11 cellular contexts compared by ENCODE assay signal in genomic region chr20:25136643-25137559, GRCh38. TPM values are rescaled to one million over a fixed set of nuclear protein-coding genes. Genes with fewer than 3 reads are reported as not detected.
DNase-seq lines count a peak whose midpoint lies in the region; ATAC-seq, FAIRE-seq and TF ChIP-seq lines count a peak whose summit lies in the region.
"Had no signal": no experiment of that assay in that cellular context is flagged by ENCODE, and none has a peak within 500 bp of the region (broad histone marks: within the 10 kb centered on the region; RNA-seq: fewer than 3 reads in every experiment).

No MANE protein-coding gene starts in this region.

- H3K9me3 Mint-ChIP-seq in type B pancreatic cell, result no peaks in the 10 kb centered on the region

- H3K9ac ChIP-seq in endothelial cell of umbilical vein (replicated peaks; ENCODE audit: extremely low read depth, insufficient read depth, low read length) (no peak overlapping the region), mesenchymal stem cell (ENCODE audit: low read length) (no peak overlapping the region)

- no peak overlapping the region for H4K8ac ChIP-seq in mesenchymal stem cell (ENCODE audit: low read length)

- H3K36me3 ChIP-seq in endothelial cell of umbilical vein (ENCODE audit: control insufficient read depth in 2 of 2, extremely low read depth in 1 of 2, insufficient read depth in 2 of 2, low read length in 2 of 2) (no peaks in the 10 kb centered on the region), mesenchymal stem cell (ENCODE audit: control insufficient read depth in 1 of 2, insufficient read depth in 2 of 2, low read depth in 1 of 2, low read length in 2 of 2) (no peaks in the 10 kb centered on the region)

- H3K36me3 Mint-ChIP-seq in type B pancreatic cell, result no peaks in the 10 kb centered on the region
- H3K36me3 Mint-ChIP-seq: naive B cell had no signal

- H3K4me2 ChIP-seq in endothelial cell of umbilical vein (ENCODE audit: insufficient read depth, low read length), result no peak overlapping the region
- no peak overlapping the region for H3K4me2 ChIP-seq in mesenchymal stem cell (ENCODE audit: low read length, poor library complexity, severe bottlenecking)

- H3K4me3 ChIP-seq in AG04449 (ENCODE audit: low read depth, low read length) (no peak overlapping the region), endothelial cell of umbilical vein (replicated peaks in 1 of 3; ENCODE audit: insufficient read depth in 1 of 3, low read depth in 1 of 3, low read length in 3 of 3) (no peak overlapping the region), mesenchymal stem cell (ENCODE audit: insufficient read depth in 1 of 2, low read depth in 1 of 2, low read length in 2 of 2) (no peak overlapping the region), lower leg skin (ENCODE audit: low read depth, poor library complexity, severe bottlenecking) (no peak overlapping the region)

- H2AK5ac ChIP-seq in mesenchymal stem cell (ENCODE audit: low read length, severe bottlenecking), result no peak overlapping the region

- BruUV-seq in endothelial cell of umbilical vein (replicated peaks; lab: Mats Ljungman, UMichigan), result no TSS peak

- no peak overlapping the region for H3K23ac ChIP-seq in mesenchymal stem cell (ENCODE audit: low read length in 2 of 2)

- H3K79me2 ChIP-seq in endothelial cell of umbilical vein (ENCODE audit: control insufficient read depth, insufficient read depth, low read length), result no peaks in the 10 kb centered on the region

- no peak overlapping the region for H3K14ac ChIP-seq in mesenchymal stem cell (ENCODE audit: low read length in 2 of 2)

- H2BK15ac ChIP-seq in mesenchymal stem cell (ENCODE audit: low read depth, poor library complexity, severe bottlenecking), result no peak overlapping the region

- H3K18ac ChIP-seq in mesenchymal stem cell (ENCODE audit: low read depth in 1 of 2, low read length in 2 of 2), result no peak overlapping the region

- no peak overlapping the region for H2BK5ac ChIP-seq in mesenchymal stem cell (ENCODE audit: low read depth, low read length, poor library complexity, severe bottlenecking)

- H3K4me1 ChIP-seq in endothelial cell of umbilical vein (ENCODE audit: control insufficient read depth, extremely low read depth, insufficient read depth, low read length), result no peaks in the 10 kb centered on the region
- peaks cover 10% of the 10 kb centered on the region for H3K4me1 ChIP-seq in mesenchymal stem cell (ENCODE audit: control insufficient read depth, insufficient read depth, low read depth, low read length)

- TF ChIP-seq POLR2A in endothelial cell of umbilical vein (IDR thresholded peaks at IDR 0.05; ENCODE audit: low read depth, low read length), result no peak
- no peak for TF ChIP-seq POLR2A in lower leg skin (IDR thresholded peaks at IDR 0.05)

- H3K79me1 ChIP-seq in mesenchymal stem cell (replicated peaks; ENCODE audit: low read length, poor library complexity, severe bottlenecking), result no peaks in the 10 kb centered on the region

- no peaks in the 10 kb centered on the region for H3K27me3 ChIP-seq in endothelial cell of umbilical vein (ENCODE audit: control insufficient read depth in 2 of 2, insufficient read depth in 2 of 2, low read length in 2 of 2)
- peaks cover 1 to 57% of the 10 kb centered on the region in 2 experiments for H3K27me3 ChIP-seq in mesenchymal stem cell (ENCODE audit: control insufficient read depth in 1 of 2, insufficient read depth in 1 of 2, low read length in 2 of 2)

- no peak overlapping the region for H2BK120ac ChIP-seq in mesenchymal stem cell (ENCODE audit: low read depth, low read length)

- CTCF ChIA-PET in AG04449 (lab: Yijun Ruan, JAX) (interaction anchor here (0.7 to 1.1 kb wide), 3 partner anchors 42 to 1257 kb away, joined by 3 read pairs; partner anchors contain the start of gene CST5), endothelial cell of umbilical vein (lab: Charles Lee) (interaction anchor here (0.8 to 1.6 kb wide), 4 partner anchors 42 to 1199 kb away, joined by 3 read pairs; partner anchors contain the start of gene PYGB)

- dilution Hi-C loops in endothelial cell of umbilical vein (cut with MboI; ENCODE audit: extremely low pct_ligation_motif_present, low sequenced_read_pairs), result no loop called here

- POLR2A ChIA-PET in AG04449 (lab: Yijun Ruan, JAX), result interaction anchor here (0.9 to 1.0 kb wide), 2 partner anchors 86 to 173 kb away, joined by 3 to 4 read pairs; no protein-coding TSS in a partner anchor
- POLR2A ChIA-PET in endothelial cell of umbilical vein (lab: Charles Lee), result no interaction called here

- DNase-seq in AG04449 (ENCODE audit: low read depth, low spot score) (peak; percentile 78), NCI-H2196 treated with DMSO at 0.1 percent for 48 hours (lab: John Stamatoyannopoulos, UW; ENCODE audit: unreplicated experiment) (peak; percentile 10), endothelial cell of umbilical vein (ENCODE audit: low read depth, low spot score) (peak; percentile 37), mesenchymal stem cell (peak; percentile 69), type B pancreatic cell (ENCODE audit: extremely low spot score, unreplicated experiment) (no peak), lower leg skin (ENCODE audit: low spot score in 2 of 2) (no peak)
- DNase-seq: naive B cell had no signal

- intact Hi-C loops in endothelial cell of umbilical vein (cut with micrococcal nuclease) (no loop called here), lower leg skin (cut with DNase I; ENCODE audit: low total_unique reads) (no loop called here)

- H3K9me3 ChIP-seq in endothelial cell of umbilical vein (replicated peaks; ENCODE audit: control insufficient read depth, insufficient read depth, low read length) (no peaks in the 10 kb centered on the region), mesenchymal stem cell (ENCODE audit: control insufficient read depth, low read length) (no peaks in the 10 kb centered on the region)

- no peak overlapping the region for H3K27ac Mint-ChIP-seq in type B pancreatic cell
- H3K27ac Mint-ChIP-seq: naive B cell had no signal

- no peak overlapping the region for H2BK12ac ChIP-seq in mesenchymal stem cell (ENCODE audit: low read length in 2 of 2)

- H4K20me1 ChIP-seq in endothelial cell of umbilical vein (replicated peaks; ENCODE audit: control insufficient read depth, extremely low read depth, insufficient read depth, low read length), result no peaks in the 10 kb centered on the region

- no peak overlapping the region for H3K4me3 Mint-ChIP-seq in type B pancreatic cell
- H3K4me3 Mint-ChIP-seq: naive B cell had no signal

- no peak overlapping the region for H2AFZ ChIP-seq in endothelial cell of umbilical vein (ENCODE audit: low read depth, low read length)
- H2AFZ ChIP-seq in mesenchymal stem cell (ENCODE audit: low read depth, low read length), result no peak overlapping the region

- ATAC-seq in HG02798 (IDR thresholded peaks at IDR 0.05; ENCODE audit: poor library complexity, unreplicated experiment), result no peak
- ATAC-seq in GM18861 (IDR thresholded peaks at IDR 0.05; ENCODE audit: unreplicated experiment), result no peak

- no peak overlapping the region for H4K91ac ChIP-seq in mesenchymal stem cell (ENCODE audit: low read length)

- H3K27me3 Mint-ChIP-seq in type B pancreatic cell, result peaks cover 34% of the 10 kb centered on the region

- H3K4ac ChIP-seq in mesenchymal stem cell (ENCODE audit: low read depth in 1 of 2, low read length in 2 of 2), result no peak overlapping the region

- peak; percentile 21 for FAIRE-seq in endothelial cell of umbilical vein (lab: Jason Lieb, UNC)

- no peaks in the 10 kb centered on the region for H3K4me1 Mint-ChIP-seq in type B pancreatic cell (ENCODE audit: unreplicated experiment)
- H3K4me1 Mint-ChIP-seq: naive B cell had no signal

- no peaks in the 10 kb centered on the region for H3K9me1 ChIP-seq in endothelial cell of umbilical vein (replicated peaks; ENCODE audit: control insufficient read depth, extremely low read depth, insufficient read depth, low read length)

- 32% methylated on average over 5 of the region's 6 CpGs for WGBS in mesenchymal stem cell
- WGBS in lower leg skin, 2 donors, result 33 to 35% methylated on average over 5 to 6 of the region's 6 CpGs

- TF ChIP-seq CTCF in AG04449 (IDR thresholded peaks at IDR 0.05; ENCODE audit: insufficient read depth, low read length, missing control alignments) (no peak), endothelial cell of umbilical vein (IDR thresholded peaks at IDR 0.05; ENCODE audit: extremely low read depth in 1 of 2, insufficient read depth in 1 of 2, low read depth in 1 of 2, low read length in 2 of 2) (no peak), type B pancreatic cell (conservative IDR thresholded peaks at IDR 0.05) (no peak), lower leg skin (IDR thresholded peaks at IDR 0.05) (no peak)

- H3K27ac ChIP-seq in endothelial cell of umbilical vein (ENCODE audit: insufficient read depth, low read depth, low read length) (no peak overlapping the region), mesenchymal stem cell (ENCODE audit: low read length, poor library complexity, severe bottlenecking) (peak overlapping the region; percentile 38)
- H3K27ac ChIP-seq: C4-2B had no signal

TF ChIP-seq in endothelial cell of umbilical vein, 7 proteins besides CTCF, POLR2A, EP300 and RAD21 (continues in another document):
- TF ChIP-seq FOS (IDR thresholded peaks at IDR 0.05; ENCODE audit: borderline replicate concordance, insufficient read depth, low read length), result peak; percentile 53

RNA-seq across cellular contexts. Expression of gene VSX1, which starts 55.0 kb away (rescaled TPM):
- total RNA-seq in endothelial cell of umbilical vein (not detected in 2 replicates), type B pancreatic cell (ENCODE audit: low replicate concordance) (not detected in 2 replicates), lower leg skin (not detected)
- not detected in 2 replicates for polyA plus RNA-seq in endothelial cell of umbilical vein
- polyA plus RNA-seq in endothelial cell of umbilical vein (2011; cell fraction: cytosol; rRNA removed), result not detected in 2 replicates
- polyA plus RNA-seq in endothelial cell of umbilical vein (2011; cell fraction: nucleus; rRNA removed), result not detected in 2 replicates
- polyA plus RNA-seq in endothelial cell of umbilical vein (2012), result not detected in 2 replicates
- not detected in 2 replicates for polyA minus RNA-seq in endothelial cell of umbilical vein
- polyA minus RNA-seq in endothelial cell of umbilical vein (2011; cell fraction: cytosol; rRNA and poly(A)+ RNA removed), result not detected
- polyA minus RNA-seq in endothelial cell of umbilical vein (2011; cell fraction: nucleus; rRNA and poly(A)+ RNA removed), result not detected in 2 replicates
- polyA plus RNA-seq in mesenchymal stem cell (2013, experiment 1 of 2), result not detected
- polyA plus RNA-seq in mesenchymal stem cell (2013, experiment 2 of 2), result not detected
- total RNA-seq: urinary bladder had no signal

RNA-seq across cellular contexts. Expression of gene ENTPD6, which starts 58.6 kb away (rescaled TPM):
- total RNA-seq in endothelial cell of umbilical vein (51.2 and 52.2 TPM in 2 replicates), type B pancreatic cell (ENCODE audit: low replicate concordance) (64.1 and 78.3 TPM in 2 replicates), lower leg skin (10 to 100 TPM; 37.5 to 59.7 (median 43.0) TPM)
- 86.3 and 87.0 TPM in 2 replicates for polyA plus RNA-seq in endothelial cell of umbilical vein
- polyA plus RNA-seq in endothelial cell of umbilical vein (2011; cell fraction: cytosol; rRNA removed), result 57.3 and 62.1 TPM in 2 replicates
- 119 and 126 TPM in 2 replicates for polyA plus RNA-seq in endothelial cell of umbilical vein (2011; cell fraction: nucleus; rRNA removed)
- polyA plus RNA-seq in endothelial cell of umbilical vein (2012), result 50.9 and 69.0 TPM in 2 replicates
- 57.4 and 58.9 TPM in 2 replicates for polyA minus RNA-seq in endothelial cell of umbilical vein
- polyA minus RNA-seq in endothelial cell of umbilical vein (2011; cell fraction: cytosol; rRNA and poly(A)+ RNA removed), result 10.8 TPM
- polyA minus RNA-seq in endothelial cell of umbilical vein (2011; cell fraction: nucleus; rRNA and poly(A)+ RNA removed), result 26.4 and 27.4 TPM in 2 replicates
- polyA plus RNA-seq in mesenchymal stem cell (2013, experiment 1 of 2), result 29.8 TPM
- polyA plus RNA-seq in mesenchymal stem cell (2013, experiment 2 of 2), result 27.3 TPM

Comparison
In these comparisons a context has a peak if more than half of its experiments do, and no peak if none do; other contexts are left out.
1. DNase-seq: peak in AG04449 (single experiment), NCI-H2196 treated with DMSO at 0.1 percent for 48 hours (single experiment), endothelial cell of umbilical vein (single experiment) and mesenchymal stem cell (single experiment); none in type B pancreatic cell (single experiment) and lower leg skin (0 of 2).